8 cellular contexts compared by ENCODE assay signal in genomic region chr16:69330286-69331109, GRCh38. TPM values are rescaled to one million over a fixed set of nuclear protein-coding genes. Genes with fewer than 3 reads are reported as not detected.
DNase-seq lines count a peak whose midpoint lies in the region; ATAC-seq, FAIRE-seq and TF ChIP-seq lines count a peak whose summit lies in the region.

A gene with protein sequence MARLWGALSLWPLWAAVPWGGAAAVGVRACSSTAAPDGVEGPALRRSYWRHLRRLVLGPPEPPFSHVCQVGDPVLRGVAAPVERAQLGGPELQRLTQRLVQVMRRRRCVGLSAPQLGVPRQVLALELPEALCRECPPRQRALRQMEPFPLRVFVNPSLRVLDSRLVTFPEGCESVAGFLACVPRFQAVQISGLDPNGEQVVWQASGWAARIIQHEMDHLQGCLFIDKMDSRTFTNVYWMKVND (minus strand): TSS chr16:69330588. CDS start chr16:69330570, 18 bp downstream.

- dilution Hi-C loops in keratinocyte (cut with MboI; ENCODE audit: extremely low pct_ligation_motif_present, low sequenced_read_pairs) = no loop called here

- peak; percentile 85 for TF ChIP-seq POLR2A in GM19099 (IDR thresholded peaks at IDR 0.05; ENCODE audit: extremely low read depth, insufficient read length, low read depth)

- no peak for TF ChIP-seq CTCF in keratinocyte (optimal IDR thresholded peaks at IDR 0.05 in 1 of 3, IDR thresholded peaks at IDR 0.05 in 1 of 3, conservative IDR thresholded peaks at IDR 0.05 in 1 of 3; ENCODE audit: extremely low read depth in 1 of 3, insufficient read depth in 2 of 3, low read length in 3 of 3)

- H4K20me1 ChIP-seq in keratinocyte (ENCODE audit: control insufficient read depth, extremely low read depth, insufficient read depth, low read length) = peaks cover 8% of the 10 kb centered on the region

- peak within 1 kb of the TSS; percentile 52 for H2AFZ ChIP-seq in keratinocyte (ENCODE audit: control insufficient read depth, low read length)

- H3K27me3 ChIP-seq in keratinocyte (ENCODE audit: control insufficient read depth, extremely low read depth, insufficient read depth, low read length) = no peaks in the 10 kb centered on the region

- H3K4me1 ChIP-seq in keratinocyte (ENCODE audit: control insufficient read depth, extremely low read depth, insufficient read depth, low read length) = peaks cover 15% of the 10 kb centered on the region

- peak; percentile 78 for ATAC-seq in HG03378 (IDR thresholded peaks at IDR 0.05; ENCODE audit: unreplicated experiment)

- no peaks in the 10 kb centered on the region for H3K9me3 ChIP-seq in keratinocyte (ENCODE audit: control insufficient read depth, low read depth, low read length)

- H3K79me2 ChIP-seq in keratinocyte (ENCODE audit: control insufficient read depth, insufficient read depth, low read length) = peaks cover 46% of the 10 kb centered on the region

- peak; percentile 96 for DNase-seq in Ammon's horn (ENCODE audit: low spot score)
- peak; percentile 65 for DNase-seq in NCI-H446 treated with DMSO at 0.1 percent for 48 hours (lab: John Stamatoyannopoulos, UW)
- peak; percentile 69 for DNase-seq in activated CD4-positive, alpha-beta T cell treated with anti-CD3 and anti-CD28 coated beads for 1 hour
- peak; percentile 28 to 90 for DNase-seq in cerebellar nuclear complex (lab: John Stamatoyannopoulos, UW)
- DNase-seq in keratinocyte (ENCODE audit: low read depth, low spot score) = peak; percentile 46
- peak; percentile 59 to 89 (median 71) for DNase-seq in stimulated activated CD4-positive, alpha-beta T cell treated with anti-CD3 and anti-CD28 coated beads, Interleukin-12 subunit alpha, Interleukin-12 subunit beta, amount 100 ng/mL, for 48 hours (ENCODE audit: low read depth in 2 of 3, low spot score in 1 of 3)

- peak within 1 kb of the TSS; percentile 56 to 81 (median 69) for H3K4me3 ChIP-seq in keratinocyte (ENCODE audit: control insufficient read depth in 2 of 3, extremely low read depth in 1 of 3, insufficient read depth in 2 of 3, low read depth in 1 of 3, low read length in 3 of 3)

- peak within 1 kb of the TSS; percentile 61 for H3K27ac ChIP-seq in keratinocyte (ENCODE audit: control insufficient read depth, insufficient read depth, low read length)

- H3K9ac ChIP-seq in keratinocyte (ENCODE audit: control insufficient read depth, extremely low read depth, insufficient read depth, low read length) = peak within 1 kb of the TSS; percentile 82

- peak within 1 kb of the TSS; percentile 99 for H3K4me2 ChIP-seq in keratinocyte (ENCODE audit: control insufficient read depth, extremely low read depth, insufficient read depth, low read depth, low read length)

- FAIRE-seq in keratinocyte (lab: Jason Lieb, UNC) = no peak

- no peaks in the 10 kb centered on the region for H3K9me1 ChIP-seq in keratinocyte (ENCODE audit: control insufficient read depth, extremely low read depth, insufficient read depth, low read length)

- peaks cover 17 to 31% of the 10 kb centered on the region in 2 experiments for H3K36me3 ChIP-seq in keratinocyte (ENCODE audit: control insufficient read depth in 2 of 2, extremely low read depth in 1 of 2, insufficient read depth in 2 of 2, low read length in 2 of 2)

RNA-seq across cellular contexts. Expression of the gene that starts here (rescaled TPM):
- 3.0 to 8.8 TPM (median 4.1 TPM) in 3 replicates for polyA plus RNA-seq in keratinocyte
- polyA plus RNA-seq in keratinocyte (2011; ENCODE audit: low read depth) = 3.4 TPM
- 1.8 and 5.4 TPM in 2 replicates for polyA plus RNA-seq in keratinocyte (2011; cell fraction: cytosol; rRNA removed)
- 3.9 and 4.0 TPM in 2 replicates for polyA plus RNA-seq in keratinocyte (2011; cell fraction: nucleus; rRNA removed)
- polyA plus RNA-seq in keratinocyte (2012; ENCODE audit: low replicate concordance) = 2.4 and 8.4 TPM in 2 replicates
- 0.79 to 1.5 TPM (median 1.1 TPM) in 3 replicates for polyA minus RNA-seq in keratinocyte
- 7.1 TPM for polyA minus RNA-seq in keratinocyte (2011; cell fraction: cytosol; rRNA and poly(A)+ RNA removed)
- 2.1 and 2.4 TPM in 2 replicates for polyA minus RNA-seq in keratinocyte (2011; cell fraction: nucleus; rRNA and poly(A)+ RNA removed)

Comparison
In these comparisons a context has a peak if more than half of its experiments do, and no peak if none do; other contexts are left out.
1. Peak in every context shown above with its lines: DNase-seq, ATAC-seq, H3K4me3 ChIP-seq and H3K27ac ChIP-seq.
2. DNase-seq: peak in every context shown above with its lines; median percentile 96 in Ammon's horn; 71 in stimulated activated CD4-positive, alpha-beta T cell treated with anti-CD3 and anti-CD28 coated beads, Interleukin-12 subunit alpha, Interleukin-12 subunit beta, amount 100 ng/mL, for 48 hours; 69 in activated CD4-positive, alpha-beta T cell treated with anti-CD3 and anti-CD28 coated beads for 1 hour; 65 in NCI-H446 treated with DMSO at 0.1 percent for 48 hours; 59 in cerebellar nuclear complex; 46 in keratinocyte.